In genomic region chr7:130926021-130926691, GRCh38 we compare ENCODE assay signal across 10 cellular contexts.
DNase-seq lines count a peak whose midpoint lies in the region; ATAC-seq and TF ChIP-seq lines count a peak whose summit lies in the region.
"Had no signal": no experiment of that assay in that cellular context is flagged by ENCODE, and none has a peak within 500 bp of the region (broad histone marks: within the 10 kb centered on the region; RNA-seq: fewer than 3 reads in every experiment).

No MANE protein-coding gene starts in this region.

- POLR2A ChIA-PET in PC-9 (lab: Charles Lee; ENCODE audit: unreplicated experiment) = no interaction called here

- no peaks in the 10 kb centered on the region for H3K9me3 Mint-ChIP-seq in stimulated activated memory B cell treated with anti-CD40 and anti-IgM and Interleukin-4, amounts not matched to agents 10 μg/mL and 1 μg/mL and 100 μg/mL, for 72 hours

- H2AFZ ChIP-seq in PC-9 = no peak overlapping the region

- H3K4me3 Mint-ChIP-seq in stimulated activated memory B cell treated with anti-CD40 and anti-IgM and Interleukin-4, amounts not matched to agents 10 μg/mL and 1 μg/mL and 100 μg/mL, for 72 hours = peak overlapping the region; percentile 63

- peaks cover 67% of the 10 kb centered on the region for H3K79me2 ChIP-seq in PC-9 (ENCODE audit: low read depth)

- TF ChIP-seq CTCF in PC-9 (conservative IDR thresholded peaks at IDR 0.05) = no peak
- no peak for TF ChIP-seq CTCF in breast epithelium (IDR thresholded peaks at IDR 0.05)

- DNase-seq in NOMO-1 treated with DMSO at 0.1 percent for 48 hours (lab: John Stamatoyannopoulos, UW; ENCODE audit: unreplicated experiment) = peak; percentile 73
- DNase-seq in NOMO-1 treated with dmso at 0.1 percent for 144 hours (lab: John Stamatoyannopoulos, UW; ENCODE audit: unreplicated experiment) = no peak
- no peak for DNase-seq in PC-9
- DNase-seq in breast epithelium (ENCODE audit: low spot score in 2 of 2) = no peak
- DNase-seq: NCI-H146 had no signal

- H3K27me3 Mint-ChIP-seq in stimulated activated memory B cell treated with anti-CD40 and anti-IgM and Interleukin-4, amounts not matched to agents 10 μg/mL and 1 μg/mL and 100 μg/mL, for 72 hours = no peaks in the 10 kb centered on the region

- no peaks in the 10 kb centered on the region for H4K20me1 ChIP-seq in PC-9 (ENCODE audit: insufficient read depth)

- H3K4me1 ChIP-seq in PC-9 (replicated peaks; ENCODE audit: insufficient read depth) (peaks cover 25% of the 10 kb centered on the region), breast epithelium (peaks cover 13 to 22% of the 10 kb centered on the region in 2 donors)

- peaks cover 71% of the 10 kb centered on the region for H3K4me1 Mint-ChIP-seq in stimulated activated memory B cell treated with anti-CD40 and anti-IgM and Interleukin-4, amounts not matched to agents 10 μg/mL and 1 μg/mL and 100 μg/mL, for 72 hours

- no peaks in the 10 kb centered on the region for H3K9me3 ChIP-seq in PC-9 (ENCODE audit: insufficient read depth, low read depth)
- no peaks in the 10 kb centered on the region for H3K9me3 ChIP-seq in breast epithelium

- no TSS peak for BruUV-seq in PC-9 (replicated peaks; lab: Mats Ljungman, UMichigan)

- peaks cover 42% of the 10 kb centered on the region for H3F3A ChIP-seq in PC-9 (ENCODE audit: insufficient read depth, low read depth)

- H3K27me3 ChIP-seq in PC-9 (ENCODE audit: insufficient read depth, low read depth) (no peaks in the 10 kb centered on the region), breast epithelium (no peaks in the 10 kb centered on the region)

- peaks cover 23% of the 10 kb centered on the region; the same call in 1 of the 2 replicates for H3K36me3 ChIP-seq in PC-9 (ENCODE audit: low read depth)
- no peaks in the 10 kb centered on the region for H3K36me3 ChIP-seq in breast epithelium

- peaks cover 26% of the 10 kb centered on the region for H3K36me3 Mint-ChIP-seq in stimulated activated memory B cell treated with anti-CD40 and anti-IgM and Interleukin-4, amounts not matched to agents 10 μg/mL and 1 μg/mL and 100 μg/mL, for 72 hours

- CTCF ChIA-PET in PC-9 (lab: Charles Lee) = no interaction called here

- no peaks in the 10 kb centered on the region for H3K9me2 ChIP-seq in PC-9 (ENCODE audit: insufficient read depth)

- peak; percentile 80 for ATAC-seq in stimulated activated memory B cell treated with anti-CD40 and anti-IgM and Interleukin-4, amounts not matched to agents 10 μg/mL and 1 μg/mL and 100 μg/mL, for 72 hours
- ATAC-seq in HG02610 (IDR thresholded peaks at IDR 0.05; ENCODE audit: unreplicated experiment) = no peak
- no peak for ATAC-seq in GM18517 (IDR thresholded peaks at IDR 0.05; ENCODE audit: unreplicated experiment)
- no peak for ATAC-seq in SK-N-SH treated with all-trans-retinoic acid at 6 μM for 48 hours

- H3K27ac Mint-ChIP-seq in stimulated activated memory B cell treated with anti-CD40 and anti-IgM and Interleukin-4, amounts not matched to agents 10 μg/mL and 1 μg/mL and 100 μg/mL, for 72 hours = peak overlapping the region; percentile 88

- H3K4me3 ChIP-seq in PC-9 (no peak overlapping the region), breast epithelium (no peak overlapping the region)

- intact Hi-C loops in PC-9 (cut with micrococcal nuclease; ENCODE audit: unreplicated experiment) = no loop called here
- intact Hi-C loops in breast epithelium (cut with DNase I; ENCODE audit: low total_unique reads) = no loop called here

- peak overlapping the region; percentile 79 for H3K27ac ChIP-seq in PC-9
- peak overlapping the region; percentile 52 to 89 for H3K27ac ChIP-seq in breast epithelium
- H3K27ac ChIP-seq: 22Rv1 had no signal

- TF ChIP-seq POLR2A in breast epithelium (IDR thresholded peaks at IDR 0.05) = no peak

- peak overlapping the region; percentile 15; the same call in 1 of the 2 replicates for H3K4me2 ChIP-seq in PC-9

TF ChIP-seq in SK-N-SH treated with all-trans-retinoic acid at 6 μM for 48 hours, 23 proteins besides CTCF, POLR2A, EP300 and RAD21:
- no peak for TF ChIP-seq POU6F1 (CRISPR knock-in tag; IDR thresholded peaks at IDR 0.05; ENCODE audit: borderline replicate concordance, low read depth)
- no peak for TF ChIP-seq ZFP30 (CRISPR knock-in tag; IDR thresholded peaks at IDR 0.05)
